21 cellular contexts compared by ENCODE assay signal in genomic region chr2:23685706-23686105, GRCh38.
A peak's percentile ranks its signal among the peaks of the same experiment; 100 is the strongest.
DNase-seq lines count a peak whose midpoint lies in the region; ATAC-seq and TF ChIP-seq lines count a peak whose summit lies in the region.
"Had no signal": no experiment of that assay in that cellular context is flagged by ENCODE, and none has a peak within 500 bp of the region (broad histone marks: within the 10 kb centered on the region; RNA-seq: fewer than 3 reads in every experiment).

No MANE protein-coding gene starts in this region.

- ATAC-seq in CD4-positive, alpha-beta T cell (ENCODE audit: poor library complexity): no peak

- DNase-seq in H9 (no peak), neuronal stem cell (ENCODE audit: low spot score) (no peak), NCI-H2081 (lab: John Stamatoyannopoulos, UW) (no peak), SHP77 (lab: John Stamatoyannopoulos, UW) (no peak)
- DNase-seq in CD4-positive, alpha-beta T cell: no peak
- DNase-seq: AML-193, DMS153, H7, KBM-7, MG63, NCI-H1105 treated with DMSO at 0.1 percent for 48 hours, NCI-H146, NCI-H1930, NCI-H526 treated with DMSO at 0.1 percent for 48 hours, PC-9, SW 1271 had no signal

- no peak overlapping the region for H3K27ac ChIP-seq in BLaER1
- no peak overlapping the region for H3K27ac ChIP-seq in H9 (ENCODE audit: insufficient read length, low read depth, low read length)
- H3K27ac ChIP-seq in neuronal stem cell (replicated peaks; ENCODE audit: low read length): no peak overlapping the region
- no peak overlapping the region for H3K27ac ChIP-seq in CD4-positive, alpha-beta T cell (ENCODE audit: low read depth, low read length)
- H3K27ac ChIP-seq: A549, C4-2B, PC-9 had no signal

- H4K20me1 ChIP-seq in BLaER1: peaks cover 12% of the 10 kb centered on the region; the same call in 1 of the 2 replicates
- no peaks in the 10 kb centered on the region for H4K20me1 ChIP-seq in H9 (ENCODE audit: control insufficient read depth, insufficient read depth, insufficient read length)

- TF ChIP-seq CTCF in H9 (conservative IDR thresholded peaks at IDR 0.05): no peak
- TF ChIP-seq CTCF in brain (conservative IDR thresholded peaks at IDR 0.05): no peak
- TF ChIP-seq CTCF in CD4-positive, alpha-beta T cell (IDR thresholded peaks at IDR 0.05): no peak

- H3K27me3 Mint-ChIP-seq in H9 (ENCODE audit: low read depth): peaks cover 5% of the 10 kb centered on the region
- H3K27me3 Mint-ChIP-seq in brain: peaks cover 14% of the 10 kb centered on the region
- no peaks in the 10 kb centered on the region for H3K27me3 Mint-ChIP-seq in CD4-positive, alpha-beta T cell

- CTCF ChIA-PET in CD4-positive, alpha-beta T cell (lab: Charles Lee): no interaction called here

- H3K79me2 ChIP-seq in H9 (ENCODE audit: insufficient read depth, low read length): no peaks in the 10 kb centered on the region

- H4K5ac ChIP-seq in H9 (ENCODE audit: insufficient read length, low read depth, low read length): no peak overlapping the region

- peaks cover 8 to 25% of the 10 kb centered on the region in 2 experiments for H3K4me1 Mint-ChIP-seq in H9
- peaks cover 24% of the 10 kb centered on the region for H3K4me1 Mint-ChIP-seq in brain
- H3K4me1 Mint-ChIP-seq in CD4-positive, alpha-beta T cell (ENCODE audit: low read depth): no peaks in the 10 kb centered on the region

- WGBS in H9 (ENCODE audit: extremely low coverage, insufficient read length, low lambda C conversion rate): no CpG with 5 or more reads among the region's 9 CpGs
- WGBS in neuronal stem cell (ENCODE audit: extremely low coverage in 2 of 2, insufficient read length in 2 of 2, insufficient replicate concordance in 1 of 2), 2 donors: no CpG with 5 or more reads among the region's 9 CpGs

- no peak overlapping the region for H2BK20ac ChIP-seq in H9 (ENCODE audit: low read depth, low read length, poor library complexity, severe bottlenecking)

- H4K91ac ChIP-seq in H9 (ENCODE audit: insufficient read length, low read depth, low read length) (no peak overlapping the region), neuronal stem cell (ENCODE audit: low read depth, low read length, poor library complexity) (no peak overlapping the region)

- intact Hi-C loops in CD4-positive, alpha-beta T cell (cut with DNase I, micrococcal nuclease): no loop called here

- no peaks in the 10 kb centered on the region for H3K23me2 ChIP-seq in H9 (ENCODE audit: insufficient read length, low read depth, low read length, poor library complexity, severe bottlenecking)

- H3K79me1 ChIP-seq in H9 (ENCODE audit: insufficient read depth, low read depth, low read length, poor library complexity, severe bottlenecking) (no peaks in the 10 kb centered on the region), neuronal stem cell (ENCODE audit: low read depth, low read length) (peaks cover 2% of the 10 kb centered on the region)

- H3K9me3 ChIP-seq in BLaER1: no peaks in the 10 kb centered on the region
- no peaks in the 10 kb centered on the region for H3K9me3 ChIP-seq in H9 (ENCODE audit: control insufficient read depth, low read depth, low read length)
- H3K9me3 ChIP-seq in neuronal stem cell (replicated peaks in 1 of 2; ENCODE audit: control insufficient read depth in 2 of 2, insufficient read depth in 1 of 2, low read depth in 1 of 2, low read length in 2 of 2): no peaks in the 10 kb centered on the region
- no peaks in the 10 kb centered on the region for H3K9me3 ChIP-seq in CD4-positive, alpha-beta T cell (ENCODE audit: control insufficient read depth, low read length)
- H3K9me3 ChIP-seq: A549, MG63, SK-N-SH had no signal

- H3K4me3 Mint-ChIP-seq in H9 (no peak overlapping the region), brain (no peak overlapping the region)
- H3K4me3 Mint-ChIP-seq in CD4-positive, alpha-beta T cell: no peak overlapping the region

- H3K14ac ChIP-seq in H9 (ENCODE audit: insufficient read depth, low read length) (no peak overlapping the region), neuronal stem cell (ENCODE audit: low read length) (no peak overlapping the region)

- no peak overlapping the region for H3K23ac ChIP-seq in H9 (ENCODE audit: insufficient read length, low read depth, low read length)
- H3K23ac ChIP-seq in neuronal stem cell (ENCODE audit: low read depth, low read length, poor library complexity): peak overlapping the region; percentile 37

- H2BK12ac ChIP-seq in H9 (ENCODE audit: insufficient read length, low read depth, low read length): no peak overlapping the region
- no peak overlapping the region for H2BK12ac ChIP-seq in neuronal stem cell (ENCODE audit: low read length)

- H2BK120ac ChIP-seq in H9 (ENCODE audit: low read depth, low read length, poor library complexity, severe bottlenecking) (no peak overlapping the region), neuronal stem cell (ENCODE audit: low read depth, low read length) (no peak overlapping the region)

- H2AK5ac ChIP-seq in H9 (ENCODE audit: insufficient read length, low read length) (no peak overlapping the region), neuronal stem cell (ENCODE audit: low read depth, low read length) (peak overlapping the region; percentile 9)

- no peak overlapping the region for H3T11ph ChIP-seq in H9 (ENCODE audit: low read length)

- peaks cover 0 to 4% (median 0%) of the 10 kb centered on the region in 3 experiments; a peak in 4 of 7 replicates for H3K36me3 Mint-ChIP-seq in H9 (ENCODE audit: insufficient read depth in 1 of 3, low read depth in 3 of 3)
- H3K36me3 Mint-ChIP-seq in brain: peaks cover 9% of the 10 kb centered on the region
- no peaks in the 10 kb centered on the region for H3K36me3 Mint-ChIP-seq in CD4-positive, alpha-beta T cell (ENCODE audit: low read depth)

- H3K18ac ChIP-seq in H9 (ENCODE audit: insufficient read length, low read depth, low read length) (no peak overlapping the region), neuronal stem cell (ENCODE audit: low read length) (peak overlapping the region; percentile 24)

- H3K4me2 ChIP-seq in BLaER1 (peak overlapping the region; percentile 84; the same call in 1 of the 2 replicates), H9 (ENCODE audit: insufficient read depth, insufficient read length, low read length) (no peak overlapping the region), neuronal stem cell (ENCODE audit: insufficient read depth, low read length, poor library complexity, severe bottlenecking) (no peak overlapping the region)
- H3K4me2 ChIP-seq: A549, PC-9, SK-N-SH had no signal

- H3K27me3 ChIP-seq in BLaER1 (no peaks in the 10 kb centered on the region), H9 (ENCODE audit: insufficient read depth, low read length) (no peaks in the 10 kb centered on the region), neuronal stem cell (ENCODE audit: control insufficient read depth in 3 of 3, insufficient read depth in 3 of 3, low read depth in 1 of 3, low read length in 3 of 3) (no peaks in the 10 kb centered on the region)
- no peaks in the 10 kb centered on the region for H3K27me3 ChIP-seq in CD4-positive, alpha-beta T cell (ENCODE audit: control insufficient read depth, insufficient read depth, low read length)
- H3K27me3 ChIP-seq: MG63 had no signal

- no peak overlapping the region for H2BK5ac ChIP-seq in H9 (ENCODE audit: insufficient read length, low read length)
- no peak overlapping the region for H2BK5ac ChIP-seq in neuronal stem cell (ENCODE audit: low read length)

- POLR2A ChIA-PET in CD4-positive, alpha-beta T cell (lab: Charles Lee): no interaction called here

- no peak overlapping the region for H3K4me3 ChIP-seq in BLaER1
- no peak overlapping the region for H3K4me3 ChIP-seq in neuronal stem cell (ENCODE audit: low read length in 2 of 2)
- H3K4me3 ChIP-seq: A549, MG63, PC-9 had no signal

- H2BK15ac ChIP-seq in H9 (ENCODE audit: low read depth, low read length) (no peak overlapping the region), neuronal stem cell (ENCODE audit: low read length) (no peak overlapping the region)

- H3K56ac ChIP-seq in H9 (ENCODE audit: insufficient read length, low read depth, low read length): no peak overlapping the region

- H3K4ac ChIP-seq in H9 (ENCODE audit: low read depth, low read length) (no peak overlapping the region), neuronal stem cell (ENCODE audit: low read length) (no peak overlapping the region)

- H3K27ac Mint-ChIP-seq in H9 (peak overlapping the region in 2 of 3 experiments; percentile 73 to 93; a peak in 4 of 7 replicates), brain (peak overlapping the region in 3 of 5 experiments; percentile 23 to 62 (median 48))
- H3K27ac Mint-ChIP-seq in CD4-positive, alpha-beta T cell: no peak overlapping the region

- H3K4me1 ChIP-seq in BLaER1: peaks cover 68% of the 10 kb centered on the region
- H3K4me1 ChIP-seq in H9 (ENCODE audit: insufficient read depth, low read length): no peaks in the 10 kb centered on the region
- H3K4me1 ChIP-seq in neuronal stem cell (ENCODE audit: control insufficient read depth in 2 of 2, insufficient read depth in 1 of 2, low read depth in 1 of 2, low read length in 2 of 2): peaks cover 16 to 18% of the 10 kb centered on the region in 2 donors
- H3K4me1 ChIP-seq: A549 had no signal

- H3K36me3 ChIP-seq in BLaER1 (no peaks in the 10 kb centered on the region), neuronal stem cell (replicated peaks in 1 of 2; ENCODE audit: control insufficient read depth in 2 of 2, insufficient read depth in 2 of 2, low read length in 2 of 2) (peaks cover 0 to 3% of the 10 kb centered on the region in 2 donors)
- H3K36me3 ChIP-seq: MG63 had no signal

- no peak overlapping the region for H2AFZ ChIP-seq in H9 (ENCODE audit: low read length)
- no peak overlapping the region for H2AFZ ChIP-seq in neuronal stem cell (ENCODE audit: low read length)
- H2AFZ ChIP-seq: PC-9 had no signal

- no peak overlapping the region for H4K8ac ChIP-seq in H9 (replicated peaks; ENCODE audit: insufficient read length, low read depth, low read length)
- H4K8ac ChIP-seq in neuronal stem cell (ENCODE audit: low read depth, low read length): no peak overlapping the region

- H3K9ac ChIP-seq in BLaER1: no peak overlapping the region
- H3K9ac ChIP-seq in H9 (ENCODE audit: extremely low read depth, insufficient read length, low read length): no peak overlapping the region
- no peak overlapping the region for H3K9ac ChIP-seq in neuronal stem cell (ENCODE audit: low read depth, low read length, poor library complexity)
- H3K9ac ChIP-seq: SK-N-SH had no signal

- no peaks in the 10 kb centered on the region; a peak in 1 of 5 replicates for H3K9me3 Mint-ChIP-seq in H9
- no peaks in the 10 kb centered on the region for H3K9me3 Mint-ChIP-seq in brain
- no peaks in the 10 kb centered on the region for H3K9me3 Mint-ChIP-seq in CD4-positive, alpha-beta T cell
